ENCODE assay signal across 9 cellular contexts in genomic region chr15:36883705-36884355, GRCh38.
DNase-seq lines count a peak whose midpoint lies in the region; ATAC-seq, FAIRE-seq and TF ChIP-seq lines count a peak whose summit lies in the region.
"Had no signal": no experiment of that assay in that cellular context is flagged by ENCODE, and none has a peak within 500 bp of the region (broad histone marks: within the 10 kb centered on the region; RNA-seq: fewer than 3 reads in every experiment).

No MANE protein-coding gene starts in this region.

- H3K9me3 ChIP-seq in SU-DHL-6 (ENCODE audit: insufficient read depth, low read length): no peaks in the 10 kb centered on the region
- H3K9me3 ChIP-seq in hepatocyte (ENCODE audit: low read depth): no peaks in the 10 kb centered on the region

- H4K20me1 ChIP-seq in SU-DHL-6 (ENCODE audit: low read depth, low read length) (no peaks in the 10 kb centered on the region), hepatocyte (ENCODE audit: insufficient read depth, poor library complexity, severe bottlenecking) (no peaks in the 10 kb centered on the region)

- no peak for TF ChIP-seq POLR2A in GM12891 (IDR thresholded peaks at IDR 0.05; ENCODE audit: low read depth, low read length)

- H3K9me2 ChIP-seq in SU-DHL-6 (replicated peaks; ENCODE audit: insufficient read depth, low read length): no peaks in the 10 kb centered on the region
- no peaks in the 10 kb centered on the region for H3K9me2 ChIP-seq in hepatocyte (replicated peaks; ENCODE audit: insufficient read depth)

- DNase-seq in GM12891 (ENCODE audit: insufficient read length, low spot score) (peak; percentile 53), NCI-H1436 treated with DMSO at 0.1 percent for 48 hours (lab: John Stamatoyannopoulos, UW) (peak; percentile 12), astrocyte of the cerebellum (ENCODE audit: low read depth) (peak; percentile 85), hepatocyte (ENCODE audit: low spot score) (peak; percentile 94), retinal pigment epithelial cell (ENCODE audit: low read depth) (peak; percentile 47)

- in situ Hi-C loops in astrocyte of the cerebellum (cut with HindIII; ENCODE audit: low sequenced_read_pairs): loop anchor here (25.0 kb wide), 1 partner anchor 228 kb away; the partner anchor contains the start of gene MEIS2

- TF ChIP-seq CTCF in SU-DHL-6 (IDR thresholded peaks at IDR 0.05; ENCODE audit: insufficient read depth, low read length, poor library complexity, severe bottlenecking) (peak; percentile 62), astrocyte of the cerebellum (IDR thresholded peaks at IDR 0.05; ENCODE audit: low read depth, low read length, missing control alignments) (peak; percentile 84), hepatocyte (IDR thresholded peaks at IDR 0.05; ENCODE audit: poor library complexity) (peak; percentile 96), retinal pigment epithelial cell (conservative IDR thresholded peaks at IDR 0.05; ENCODE audit: low read depth, low read length) (peak; percentile 86)

- FAIRE-seq in GM12891 (lab: Jason Lieb, UNC): peak; percentile 70

- H3K4me3 ChIP-seq in SU-DHL-6 (ENCODE audit: insufficient read depth, low read length, poor library complexity, severe bottlenecking): no peak overlapping the region
- peak overlapping the region; percentile 33 for H3K4me3 ChIP-seq in astrocyte of the cerebellum (ENCODE audit: low read depth, low read length)
- no peak overlapping the region for H3K4me3 ChIP-seq in hepatocyte
- H3K4me3 ChIP-seq in retinal pigment epithelial cell (ENCODE audit: low read length): peak overlapping the region; percentile 52

- H3K36me3 ChIP-seq in SU-DHL-6 (ENCODE audit: low read length): no peaks in the 10 kb centered on the region
- H3K36me3 ChIP-seq in hepatocyte (replicated peaks; ENCODE audit: insufficient read depth, low read depth): no peaks in the 10 kb centered on the region

- H3F3A ChIP-seq in SU-DHL-6 (ENCODE audit: insufficient read depth): no peaks in the 10 kb centered on the region

- WGBS in hepatocyte (ENCODE audit: low lambda C conversion rate, missing lambda C conversion rate): 7% methylated on average over 24 of the region's 24 CpGs

- H3K27ac ChIP-seq in SU-DHL-6 (ENCODE audit: low read depth, low read length) (no peak overlapping the region), hepatocyte (peak overlapping the region; percentile 3)

- H3K27me3 ChIP-seq in SU-DHL-6 (ENCODE audit: low read length) (no peaks in the 10 kb centered on the region), hepatocyte (peaks cover 95% of the 10 kb centered on the region)

- no peak overlapping the region for H3K9ac ChIP-seq in SU-DHL-6 (ENCODE audit: low read length)

- no peak overlapping the region for H2AFZ ChIP-seq in SU-DHL-6 (ENCODE audit: low read depth, low read length, severe bottlenecking)
- H2AFZ ChIP-seq in hepatocyte: no peak overlapping the region

- H3K4me2 ChIP-seq in SU-DHL-6 (ENCODE audit: low read depth, low read length, poor library complexity, severe bottlenecking) (peak overlapping the region; percentile 30), hepatocyte (peak overlapping the region; percentile 75)

- H3K79me2 ChIP-seq in SU-DHL-6 (ENCODE audit: insufficient read depth, low read length) (no peaks in the 10 kb centered on the region), hepatocyte (no peaks in the 10 kb centered on the region)

- no peaks in the 10 kb centered on the region for H3K4me1 ChIP-seq in hepatocyte (ENCODE audit: insufficient read depth)

- peak; percentile 90 for ATAC-seq in HG02678 (IDR thresholded peaks at IDR 0.05; ENCODE audit: unreplicated experiment)
- no peak for ATAC-seq in HG03097 (IDR thresholded peaks at IDR 0.05; ENCODE audit: low FRiP score, unreplicated experiment)
- ATAC-seq: naive thymus-derived CD4-positive, alpha-beta T cell had no signal

TF ChIP-seq in GM12891, 5 proteins besides CTCF, POLR2A, EP300 and RAD21:
- no peak for TF ChIP-seq TAF1 (IDR thresholded peaks at IDR 0.05; ENCODE audit: low read depth, low read length)
- TF ChIP-seq POLR2AphosphoS5 (IDR thresholded peaks at IDR 0.05; ENCODE audit: low read depth, low read length): no peak
- no peak for TF ChIP-seq SPI1 (IDR thresholded peaks at IDR 0.05; ENCODE audit: low read depth, low read length)
- no peak for TF ChIP-seq POU2F2 (IDR thresholded peaks at IDR 0.05; ENCODE audit: low read depth, low read length)
- TF ChIP-seq PAX5 (IDR thresholded peaks at IDR 0.05; ENCODE audit: insufficient read depth, low read length, severe bottlenecking): no peak

Comparison
In these comparisons a context has a peak if more than half of its experiments do, and no peak if none do; other contexts are left out.
1. DNase-seq: peak in every context shown above with its lines; median percentile 94 in hepatocyte; 85 in astrocyte of the cerebellum; 53 in GM12891; 47 in retinal pigment epithelial cell; 12 in NCI-H1436 treated with DMSO at 0.1 percent for 48 hours.
2. H3K4me3 ChIP-seq: peak in astrocyte of the cerebellum (single experiment) and retinal pigment epithelial cell (single experiment); none in SU-DHL-6 (single experiment) and hepatocyte (single experiment).
3. Peak in every context shown above with its lines, with median percentiles within 50 percentile points of each other: CTCF ChIP-seq.